9 cellular contexts compared by ENCODE assay signal in genomic region chr5:103041071-103041676, GRCh38.
DNase-seq lines count a peak whose midpoint lies in the region; ATAC-seq and TF ChIP-seq lines count a peak whose summit lies in the region.
"Had no signal": no experiment of that assay in that cellular context is flagged by ENCODE, and none has a peak within 500 bp of the region (broad histone marks: within the 10 kb centered on the region; RNA-seq: fewer than 3 reads in every experiment).

No MANE protein-coding gene starts in this region.

- H3K4me1 Mint-ChIP-seq in stimulated activated effector memory CD8-positive, alpha-beta T cell treated with anti-CD3 and anti-CD28 coated beads, Interleukin-12 subunit alpha, Interleukin-12 subunit beta, amount 100 ng/mL, for 72 hours = no peaks in the 10 kb centered on the region
- H3K4me1 Mint-ChIP-seq: central memory CD8-positive, alpha-beta T cell had no signal

- H3K4me1 ChIP-seq in BE2C = no peaks in the 10 kb centered on the region; the same call in 1 of the 2 replicates
- H3K4me1 ChIP-seq in HEK293 (ENCODE audit: control insufficient read depth, insufficient read depth, low read length) = no peaks in the 10 kb centered on the region

- H3K4me3 ChIP-seq in BE2C (ENCODE audit: low read depth, low read length) (no peak overlapping the region), HEK293 (ENCODE audit: low read depth, low read length) (no peak overlapping the region), epithelial cell of esophagus (ENCODE audit: low read length) (no peak overlapping the region)

- H3K9me3 Mint-ChIP-seq in stimulated activated effector memory CD8-positive, alpha-beta T cell treated with anti-CD3 and anti-CD28 coated beads, Interleukin-12 subunit alpha, Interleukin-12 subunit beta, amount 100 ng/mL, for 72 hours = no peaks in the 10 kb centered on the region
- H3K9me3 Mint-ChIP-seq: central memory CD8-positive, alpha-beta T cell had no signal

- H3K36me3 Mint-ChIP-seq in stimulated activated effector memory CD8-positive, alpha-beta T cell treated with anti-CD3 and anti-CD28 coated beads, Interleukin-12 subunit alpha, Interleukin-12 subunit beta, amount 100 ng/mL, for 72 hours = no peaks in the 10 kb centered on the region

- CTCF ChIA-PET in HEK293 (lab: Yijun Ruan, JAX) = interaction anchor here (0.7 to 2.0 kb wide), 9 partner anchors 10 to 1345 kb away, joined by 3 to 13 read pairs (median 4); no protein-coding TSS in a partner anchor

- POLR2A ChIA-PET in HEK293 (lab: Yijun Ruan, JAX) = no interaction called here

- DNase-seq in BE2C (no peak), NCI-H82 treated with DMSO at 0.1 percent for 48 hours (lab: John Stamatoyannopoulos, UW; ENCODE audit: unreplicated experiment) (peak; percentile 12), epithelial cell of esophagus (ENCODE audit: low read depth) (peak; percentile 57), pulmonary artery endothelial cell (ENCODE audit: low read depth, low spot score) (peak; percentile 8), T-helper 9 cell (no peak)
- no peak for DNase-seq in stimulated activated effector memory CD8-positive, alpha-beta T cell treated with anti-CD3 and anti-CD28 coated beads, Interleukin-12 subunit alpha, Interleukin-12 subunit beta, amount 100 ng/mL, for 72 hours (ENCODE audit: low spot score in 2 of 2)

- no peaks in the 10 kb centered on the region for H3K36me3 ChIP-seq in BE2C
- no peaks in the 10 kb centered on the region for H3K36me3 ChIP-seq in HEK293 (ENCODE audit: control insufficient read depth in 2 of 2, insufficient read depth in 1 of 2, low read length in 2 of 2)

- H3K9me3 ChIP-seq in BE2C (no peaks in the 10 kb centered on the region), HEK293 (ENCODE audit: control insufficient read depth, insufficient read depth, low read depth, low read length) (no peaks in the 10 kb centered on the region)

- no peak overlapping the region for H3K4me3 Mint-ChIP-seq in stimulated activated effector memory CD8-positive, alpha-beta T cell treated with anti-CD3 and anti-CD28 coated beads, Interleukin-12 subunit alpha, Interleukin-12 subunit beta, amount 100 ng/mL, for 72 hours
- H3K4me3 Mint-ChIP-seq: central memory CD8-positive, alpha-beta T cell had no signal

- TF ChIP-seq CTCF in BE2C (IDR thresholded peaks at IDR 0.05; ENCODE audit: low read depth, low read length) = peak; percentile 54
- TF ChIP-seq CTCF in HEK293 (tag by site-specific recombination; IDR thresholded peaks at IDR 0.05) = 0 out of 2 replicates have a peak, but pooled peaks have one; percentile 39
- TF ChIP-seq CTCF in epithelial cell of esophagus (IDR thresholded peaks at IDR 0.05; ENCODE audit: insufficient read depth, low read depth, low read length, missing control alignments) = peak; percentile 46

- no peak for ATAC-seq in stimulated activated effector memory CD8-positive, alpha-beta T cell treated with anti-CD3 and anti-CD28 coated beads, Interleukin-12 subunit alpha, Interleukin-12 subunit beta, amount 100 ng/mL, for 72 hours
- no peak for ATAC-seq in HG03196 (IDR thresholded peaks at IDR 0.05; ENCODE audit: unreplicated experiment)

- no peak overlapping the region for H3K27ac Mint-ChIP-seq in stimulated activated effector memory CD8-positive, alpha-beta T cell treated with anti-CD3 and anti-CD28 coated beads, Interleukin-12 subunit alpha, Interleukin-12 subunit beta, amount 100 ng/mL, for 72 hours

- no peak overlapping the region for H3K27ac ChIP-seq in HEK293 (ENCODE audit: extremely low read depth, low read depth, low read length)

- H3K27me3 ChIP-seq in BE2C = no peaks in the 10 kb centered on the region

TF ChIP-seq in HEK293, 187 proteins besides CTCF, POLR2A, EP300 and RAD21:
- TF ChIP-seq ZNF560 (tag by site-specific recombination; IDR thresholded peaks at IDR 0.05; ENCODE audit: borderline replicate concordance) (no peak), ATF2 (tag by site-specific recombination; IDR thresholded peaks at IDR 0.05; ENCODE audit: low read depth) (no peak), ZNF654 (tag by site-specific recombination; IDR thresholded peaks at IDR 0.05; ENCODE audit: low read depth) (peak; percentile 78), ZNF366 (tag by site-specific recombination; conservative IDR thresholded peaks at IDR 0.05) (peak; percentile 48), ZNF707 (tag by site-specific recombination; IDR thresholded peaks at IDR 0.05) (no peak), ZNF148 (tag by site-specific recombination; IDR thresholded peaks at IDR 0.05; ENCODE audit: borderline replicate concordance) (no peak), ZNF266 (tag by site-specific recombination; IDR thresholded peaks at IDR 0.05; ENCODE audit: low read depth) (no peak)

Comparison
In these comparisons a context has a peak if more than half of its experiments do, and no peak if none do; other contexts are left out.
1. DNase-seq: peak in NCI-H82 treated with DMSO at 0.1 percent for 48 hours (single experiment), epithelial cell of esophagus (single experiment) and pulmonary artery endothelial cell (single experiment); none in BE2C (single experiment), stimulated activated effector memory CD8-positive, alpha-beta T cell treated with anti-CD3 and anti-CD28 coated beads, Interleukin-12 subunit alpha, Interleukin-12 subunit beta, amount 100 ng/mL, for 72 hours (0 of 2) and T-helper 9 cell (single experiment).
2. Peak in every context shown above with its lines, with median percentiles within 50 percentile points of each other: CTCF ChIP-seq.